24 cellular contexts compared by ENCODE assay signal in genomic region chr12:66176525-66176924, GRCh38. TPM values are rescaled to one million over a fixed set of nuclear protein-coding genes. Genes with fewer than 3 reads are reported as not detected.
DNase-seq lines count a peak whose midpoint lies in the region; ATAC-seq, FAIRE-seq and TF ChIP-seq lines count a peak whose summit lies in the region.
"Had no signal": no experiment of that assay in that cellular context is flagged by ENCODE, and none has a peak within 500 bp of the region (broad histone marks: within the 10 kb centered on the region; RNA-seq: fewer than 3 reads in every experiment).

No MANE protein-coding gene starts in this region.

- peak; percentile 50 for FAIRE-seq in G401.6 (lab: Jason Lieb, UNC)
- peak; percentile 85 for FAIRE-seq in endothelial cell of umbilical vein (lab: Jason Lieb, UNC)
- FAIRE-seq: A549, islet of Langerhans had no signal

- no TSS peak for BruUV-seq in endothelial cell of umbilical vein (replicated peaks; lab: Mats Ljungman, UMichigan)

- H4K20me1 ChIP-seq in endothelial cell of umbilical vein (replicated peaks; ENCODE audit: control insufficient read depth, extremely low read depth, insufficient read depth, low read length), result no peaks in the 10 kb centered on the region

- no peak overlapping the region for H3K9ac ChIP-seq in endothelial cell of umbilical vein (replicated peaks; ENCODE audit: extremely low read depth, insufficient read depth, low read length)

- no peak for TF ChIP-seq POLR2A in endothelial cell of umbilical vein (IDR thresholded peaks at IDR 0.05; ENCODE audit: low read depth, low read length)

- DNase-seq in RWPE1 (ENCODE audit: low spot score) (peak; percentile 9), endothelial cell of umbilical vein (ENCODE audit: low read depth, low spot score) (peak; percentile 75), mucosa of descending colon (no peak), SHP77 treated with DMSO at 0.1 percent for 48 hours (lab: John Stamatoyannopoulos, UW) (no peak)
- DNase-seq: activated CD4-positive, alpha-beta T cell treated with anti-CD3 and anti-CD28 coated beads, Interleukin-2, amount 50 U/mL, for 48 hours; activated CD8-positive, alpha-beta memory T cell treated with anti-CD3 and anti-CD28 coated beads, Interleukin-2, amount 50 U/mL, for 48 hours; activated naive CD8-positive, alpha-beta T cell treated with anti-CD3 and anti-CD28 coated beads for 36 hours; DMS79; effector memory CD8-positive, alpha-beta T cell; H9; lower lobe of right lung; NCI-H1092 treated with DMSO at 0.1 percent for 48 hours; NCI-H187 treated with DMSO at 0.1 percent for 48 hours; NCI-H345; stimulated activated CD4-positive, alpha-beta T cell treated with anti-CD3 and anti-CD28 coated beads, Interleukin-2, amount 100 ng/mL, for 24 hours; T-helper 9 cell; upper lobe of left lung had no signal

- H3K9me3 ChIP-seq in endothelial cell of umbilical vein (replicated peaks; ENCODE audit: control insufficient read depth, insufficient read depth, low read length) (no peaks in the 10 kb centered on the region), mucosa of descending colon (no peaks in the 10 kb centered on the region)
- H3K9me3 ChIP-seq: A549, esophagus muscularis mucosa, lower lobe of right lung, upper lobe of left lung had no signal

- no peaks in the 10 kb centered on the region for H3K79me2 ChIP-seq in endothelial cell of umbilical vein (ENCODE audit: control insufficient read depth, insufficient read depth, low read length)

- peak overlapping the region; percentile 73 for H3K4me2 ChIP-seq in endothelial cell of umbilical vein (ENCODE audit: insufficient read depth, low read length)
- H3K4me2 ChIP-seq: A549 had no signal

- intact Hi-C loops in endothelial cell of umbilical vein (cut with micrococcal nuclease), result no loop called here
- intact Hi-C loops in mucosa of descending colon (cut with DNase I, micrococcal nuclease), result no loop called here

- ATAC-seq in mucosa of descending colon, result peak; percentile 75
- no peak for ATAC-seq in GM21447 (IDR thresholded peaks at IDR 0.05; ENCODE audit: unreplicated experiment)
- no peak for ATAC-seq in GM18498 (IDR thresholded peaks at IDR 0.05; ENCODE audit: unreplicated experiment)
- no peak for ATAC-seq in HG03025 (IDR thresholded peaks at IDR 0.05; ENCODE audit: low FRiP score, unreplicated experiment)
- ATAC-seq: A549; effector memory CD8-positive, alpha-beta T cell had no signal

- H3K27me3 ChIP-seq in endothelial cell of umbilical vein (ENCODE audit: control insufficient read depth in 2 of 2, insufficient read depth in 2 of 2, low read length in 2 of 2), result no peaks in the 10 kb centered on the region
- H3K27me3 ChIP-seq: upper lobe of left lung had no signal

- H3K36me3 ChIP-seq in endothelial cell of umbilical vein (ENCODE audit: control insufficient read depth in 2 of 2, extremely low read depth in 1 of 2, insufficient read depth in 2 of 2, low read length in 2 of 2) (no peaks in the 10 kb centered on the region), mucosa of descending colon (ENCODE audit: low read depth) (no peaks in the 10 kb centered on the region)
- H3K36me3 ChIP-seq: esophagus muscularis mucosa, lower lobe of right lung, upper lobe of left lung had no signal

- no peak for TF ChIP-seq CTCF in RWPE1 (conservative IDR thresholded peaks at IDR 0.05; ENCODE audit: low read depth)
- no peak for TF ChIP-seq CTCF in endothelial cell of umbilical vein (IDR thresholded peaks at IDR 0.05; ENCODE audit: extremely low read depth in 1 of 2, insufficient read depth in 1 of 2, low read depth in 1 of 2, low read length in 2 of 2)
- no peak for TF ChIP-seq CTCF in mucosa of descending colon (IDR thresholded peaks at IDR 0.05)

- H3K9me1 ChIP-seq in endothelial cell of umbilical vein (replicated peaks; ENCODE audit: control insufficient read depth, extremely low read depth, insufficient read depth, low read length), result no peaks in the 10 kb centered on the region

- H2AFZ ChIP-seq in endothelial cell of umbilical vein (ENCODE audit: low read depth, low read length), result no peak overlapping the region

- CTCF ChIA-PET in RWPE1 (lab: Yijun Ruan, JAX), result no interaction called here
- CTCF ChIA-PET in endothelial cell of umbilical vein (lab: Charles Lee), result interaction anchor here (1.0 to 3.2 kb wide), 7 partner anchors 12 to 93 kb away, joined by 3 to 15 read pairs (median 6); partner anchors contain the start of gene IRAK3

- dilution Hi-C loops in endothelial cell of umbilical vein (cut with MboI; ENCODE audit: extremely low pct_ligation_motif_present, low sequenced_read_pairs), result no loop called here

- H3K4me3 ChIP-seq in endothelial cell of umbilical vein (replicated peaks in 1 of 3; ENCODE audit: insufficient read depth in 1 of 3, low read depth in 1 of 3, low read length in 3 of 3) (no peak overlapping the region), mucosa of descending colon (no peak overlapping the region)
- H3K4me3 ChIP-seq: A549, esophagus muscularis mucosa, lower lobe of right lung, upper lobe of left lung had no signal

- peaks cover 12% of the 10 kb centered on the region for H3K4me1 ChIP-seq in endothelial cell of umbilical vein (ENCODE audit: control insufficient read depth, extremely low read depth, insufficient read depth, low read length)
- no peaks in the 10 kb centered on the region for H3K4me1 ChIP-seq in mucosa of descending colon (ENCODE audit: low read depth)
- H3K4me1 ChIP-seq: A549 had no signal

- POLR2A ChIA-PET in RWPE1 (lab: Yijun Ruan, JAX; ENCODE audit: low non-redundant PET), result no interaction called here
- POLR2A ChIA-PET in endothelial cell of umbilical vein (lab: Charles Lee), result interaction anchor here (0.7 kb wide), 1 partner anchor 31 kb away, joined by 3 read pairs; no protein-coding TSS in a partner anchor

- no peak overlapping the region for H3K27ac ChIP-seq in RWPE1
- H3K27ac ChIP-seq in endothelial cell of umbilical vein (ENCODE audit: insufficient read depth, low read depth, low read length), result no peak overlapping the region
- H3K27ac ChIP-seq: A549, esophagus muscularis mucosa, lower lobe of right lung, upper lobe of left lung had no signal

TF ChIP-seq in endothelial cell of umbilical vein, 7 proteins besides CTCF, POLR2A, EP300 and RAD21:
- TF ChIP-seq JUN (IDR thresholded peaks at IDR 0.05; ENCODE audit: borderline replicate concordance, insufficient read depth, insufficient read length, low read depth) (peak; percentile 21), GATA2 (IDR thresholded peaks at IDR 0.05; ENCODE audit: insufficient read depth, insufficient read length, low read depth, low read length) (peak; percentile 48), EZH2 (IDR thresholded peaks at IDR 0.05; ENCODE audit: borderline replicate concordance, low read depth, low read length, severe bottlenecking) (no peak)

RNA-seq across cellular contexts. Expression of gene TMBIM4, which starts 6.7 kb away (rescaled TPM):
- 74.1 and 78.1 TPM in 2 replicates for total RNA-seq in endothelial cell of umbilical vein
- 363 and 370 TPM in 2 replicates for polyA plus RNA-seq in endothelial cell of umbilical vein
- 148 and 198 TPM in 2 replicates for polyA plus RNA-seq in endothelial cell of umbilical vein (2011; cell fraction: cytosol; rRNA removed)
- polyA plus RNA-seq in endothelial cell of umbilical vein (2011; cell fraction: nucleus; rRNA removed), result 62.3 and 69.5 TPM in 2 replicates
- polyA plus RNA-seq in endothelial cell of umbilical vein (2012), result 72.7 and 85.8 TPM in 2 replicates
- 75.8 and 76.8 TPM in 2 replicates for polyA minus RNA-seq in endothelial cell of umbilical vein
- polyA minus RNA-seq in endothelial cell of umbilical vein (2011; cell fraction: cytosol; rRNA and poly(A)+ RNA removed), result 24.6 TPM
- 28.7 and 32.6 TPM in 2 replicates for polyA minus RNA-seq in endothelial cell of umbilical vein (2011; cell fraction: nucleus; rRNA and poly(A)+ RNA removed)
- total RNA-seq in mucosa of descending colon, result 100 to 1,000 TPM; 117 to 178 (median 157) TPM

RNA-seq across cellular contexts. Expression of gene IRAK3, which starts 12.5 kb away (rescaled TPM):
- total RNA-seq in endothelial cell of umbilical vein (7.4 and 8.5 TPM in 2 replicates), mucosa of descending colon (10 to 100 TPM in 1 of 3 donors, 1 to 10 TPM in 2; 2.7 to 11.1 (median 7.0) TPM)
- polyA plus RNA-seq in endothelial cell of umbilical vein, result 2.0 and 2.3 TPM in 2 replicates
- polyA plus RNA-seq in endothelial cell of umbilical vein (2011; cell fraction: cytosol; rRNA removed), result 3.0 and 3.2 TPM in 2 replicates
- polyA plus RNA-seq in endothelial cell of umbilical vein (2011; cell fraction: nucleus; rRNA removed), result 6.9 and 7.4 TPM in 2 replicates
- 1.2 and 2.1 TPM in 2 replicates for polyA plus RNA-seq in endothelial cell of umbilical vein (2012)
- polyA minus RNA-seq in endothelial cell of umbilical vein, result 6.3 and 11.1 TPM in 2 replicates
- not detected for polyA minus RNA-seq in endothelial cell of umbilical vein (2011; cell fraction: cytosol; rRNA and poly(A)+ RNA removed)
- polyA minus RNA-seq in endothelial cell of umbilical vein (2011; cell fraction: nucleus; rRNA and poly(A)+ RNA removed), result 6.0 and 7.9 TPM in 2 replicates

RNA-seq across cellular contexts. Expression of gene LLPH, which starts 46.0 kb away (rescaled TPM):
- total RNA-seq in endothelial cell of umbilical vein (34.0 and 35.6 TPM in 2 replicates), mucosa of descending colon (10 to 100 TPM; 18.0 to 24.0 (median 20.8) TPM)
- polyA plus RNA-seq in endothelial cell of umbilical vein, result 3.4 and 4.0 TPM in 2 replicates
- 8.2 and 10.1 TPM in 2 replicates for polyA plus RNA-seq in endothelial cell of umbilical vein (2011; cell fraction: cytosol; rRNA removed)
- 2.7 and 4.8 TPM in 2 replicates for polyA plus RNA-seq in endothelial cell of umbilical vein (2011; cell fraction: nucleus; rRNA removed)
- polyA plus RNA-seq in endothelial cell of umbilical vein (2012), result 42.7 and 61.2 TPM in 2 replicates
- polyA minus RNA-seq in endothelial cell of umbilical vein, result 1.8 and 2.3 TPM in 2 replicates
- polyA minus RNA-seq in endothelial cell of umbilical vein (2011; cell fraction: cytosol; rRNA and poly(A)+ RNA removed), result 2.9 TPM
- 1.9 and 3.3 TPM in 2 replicates for polyA minus RNA-seq in endothelial cell of umbilical vein (2011; cell fraction: nucleus; rRNA and poly(A)+ RNA removed)

Comparison
In these comparisons a context has a peak if more than half of its experiments do, and no peak if none do; other contexts are left out.
1. DNase-seq: peak in RWPE1 (single experiment) and endothelial cell of umbilical vein (single experiment); none in mucosa of descending colon (0 of 3) and SHP77 treated with DMSO at 0.1 percent for 48 hours (single experiment).